In genomic region chr1:239763850-239764249, GRCh38 we compare ENCODE assay signal across 20 cellular contexts.
"Had no signal": no experiment of that assay in that cellular context is flagged by ENCODE, and none has a peak within 500 bp of the region (broad histone marks: within the 10 kb centered on the region; RNA-seq: fewer than 3 reads in every experiment).

No MANE protein-coding gene starts in this region.

- H3K4me3 ChIP-seq: esophagus squamous epithelium, left ventricle myocardium inferior, right atrium auricular region, skin epidermis, tibial artery had no signal

- H3K27ac ChIP-seq: esophagus squamous epithelium, left ventricle myocardium inferior, right atrium auricular region, skin epidermis, tibial artery had no signal

- H3K36me3 ChIP-seq: esophagus squamous epithelium, left ventricle myocardium inferior, right atrium auricular region, tibial artery had no signal

- ATAC-seq: activated CD8-positive, alpha-beta memory T cell treated with anti-CD3 and anti-CD28 coated beads, Interleukin-2, amount 10 ng/mL, durations not matched to agents 7 days and 5 days; activated naive CD8-positive, alpha-beta T cell treated with anti-CD3 and anti-CD28 coated beads, Interleukin-2, amount 50 U/mL, for 24 hours; natural killer cell treated with Interleukin-12 subunit alpha and Interleukin-12 subunit beta and Interleukin-15 and Interleukin-18, amount 100 ng/mL, for 72 hours had no signal

- DNase-seq: activated CD4-positive, alpha-beta memory T cell treated with anti-CD3 and anti-CD28 coated beads for 36 hours; activated CD4-positive, alpha-beta T cell treated with anti-CD3 and anti-CD28 coated beads for 1 hour; activated CD8-positive, alpha-beta memory T cell treated with anti-CD3 and anti-CD28 coated beads, Interleukin-2, amount 10 ng/mL, durations not matched to agents 7 days and 5 days; activated naive CD4-positive, alpha-beta T cell treated with anti-CD3 and anti-CD28 coated beads for 36 hours; activated naive CD8-positive, alpha-beta T cell treated with anti-CD3 and anti-CD28 coated beads, Interleukin-2, amount 50 U/mL, for 24 hours; activated T-cell treated with anti-CD3 and anti-CD28 coated beads, Interleukin-2, amount 50 U/mL, for 1 hour; aorta; cortex of kidney; effector CD4-positive, alpha-beta T cell; esophagus squamous epithelium; hippocampal formation; left ventricle myocardium inferior; occipital lobe; stimulated activated CD4-positive, alpha-beta T cell treated with anti-CD3 and anti-CD28 coated beads, Interleukin-15, amount 100 ng/mL, for 24 hours; stimulated activated CD4-positive, alpha-beta T cell treated with anti-CD3 and anti-CD28 coated beads, Interleukin-4, amount 100 ng/mL, for 1 hour; stimulated activated naive CD4-positive, alpha-beta T cell; tibial artery had no signal

- H3K9me3 ChIP-seq: esophagus squamous epithelium, left ventricle myocardium inferior, right atrium auricular region, tibial artery had no signal

- H3K27me3 ChIP-seq: right atrium auricular region, tibial artery had no signal

- H3K4me1 ChIP-seq: esophagus squamous epithelium, left ventricle myocardium inferior, right atrium auricular region, tibial artery had no signal
